Comparison of ENCODE assay signal across 10 cellular contexts in genomic region chr10:30682377-30683199, GRCh38. TPM values are rescaled to one million over a fixed set of nuclear protein-coding genes. Genes with fewer than 3 reads are reported as not detected.
DNase-seq lines count a peak whose midpoint lies in the region; ATAC-seq and TF ChIP-seq lines count a peak whose summit lies in the region.
"Not testable (repeated sequence)": the region's sequence is repeated elsewhere in the genome, so short reads cannot be mapped to it uniquely, and the experiment has no call there.
"Had no signal": no experiment of that assay in that cellular context is flagged by ENCODE, and none has a peak within 500 bp of the region (broad histone marks: within the 10 kb centered on the region; RNA-seq: fewer than 3 reads in every experiment).

No MANE protein-coding gene starts in this region.

- not testable (repeated sequence) for H3K4me1 Mint-ChIP-seq in Caco-2 (ENCODE audit: low read depth, unreplicated experiment)
- peaks cover 47% of the 10 kb centered on the region for H3K4me1 Mint-ChIP-seq in stimulated activated naive CD8-positive, alpha-beta T cell treated with anti-CD3 and anti-CD28 coated beads, Interleukin-15, amount 100 ng/mL, for 72 hours

- not testable (repeated sequence) for H3K4ac ChIP-seq in IMR-90 (ENCODE audit: low read depth, low read length)

- H3K4me3 Mint-ChIP-seq in Caco-2 (ENCODE audit: unreplicated experiment); stimulated activated naive CD8-positive, alpha-beta T cell treated with anti-CD3 and anti-CD28 coated beads, Interleukin-15, amount 100 ng/mL, for 72 hours: not testable (repeated sequence)

- H3K4me1 ChIP-seq in Caco-2: peaks cover 11% of the 10 kb centered on the region; the same call in 1 of the 2 replicates
- H3K4me1 ChIP-seq in IMR-90 (ENCODE audit: control insufficient read depth, insufficient read depth, low read length); skeletal muscle satellite cell (ENCODE audit: control insufficient read depth, insufficient read depth, low read length): not testable (repeated sequence)

- not testable (repeated sequence) for H3K23ac ChIP-seq in IMR-90 (ENCODE audit: low read depth, low read length)

- not testable (repeated sequence) for H3K36me3 Mint-ChIP-seq in Caco-2 (ENCODE audit: insufficient read depth, unreplicated experiment)

- not testable (repeated sequence) for H2BK120ac ChIP-seq in IMR-90 (ENCODE audit: low read depth, low read length)

- dilution Hi-C loops in IMR-90 (cut with HindIII; ENCODE audit: low sequenced_read_pairs, unreplicated experiment): not testable (repeated sequence)

- H3K27ac ChIP-seq in IMR-90 (ENCODE audit: insufficient read depth, low read length): not testable (repeated sequence)

- H2BK20ac ChIP-seq in IMR-90 (ENCODE audit: low read depth, low read length): not testable (repeated sequence)

- not testable (repeated sequence) for TF ChIP-seq CTCF in Caco-2 (IDR thresholded peaks at IDR 0.05; ENCODE audit: insufficient read depth in 1 of 2, low read depth in 1 of 2, low read length in 1 of 2, severe bottlenecking in 1 of 2, unreplicated experiment in 1 of 2); IMR-90 (conservative IDR thresholded peaks at IDR 0.05; ENCODE audit: low read depth, low read length)

- H3K27me3 ChIP-seq in Caco-2 (replicated peaks; ENCODE audit: control insufficient read depth, insufficient read depth, low read length); skeletal muscle satellite cell (ENCODE audit: control insufficient read depth, insufficient read depth, low read length): not testable (repeated sequence)
- peaks cover 13% of the 10 kb centered on the region for H3K27me3 ChIP-seq in IMR-90 (ENCODE audit: control insufficient read depth, insufficient read depth, low read length)

- peaks cover 11% of the 10 kb centered on the region for H3K9me3 ChIP-seq in Caco-2
- H3K9me3 ChIP-seq in IMR-90 (ENCODE audit: control insufficient read depth, insufficient read depth, low read length); skeletal muscle satellite cell (replicated peaks; ENCODE audit: low read length): not testable (repeated sequence)

- DNase-seq in Caco-2 (peak; percentile 66 to 69), IMR-90 (peak; percentile 96), T-helper 22 cell (ENCODE audit: low read depth) (peak; percentile 47), activated T-cell treated with anti-CD3 and anti-CD28 coated beads for 48 hours (ENCODE audit: low read depth) (peak; percentile 73), brain pericyte (ENCODE audit: low read depth, low spot score) (peak; percentile 33), glomerular visceral epithelial cell (ENCODE audit: extremely low spot score) (peak; percentile 89)
- peak; percentile 52 to 79 for DNase-seq in stimulated activated naive CD8-positive, alpha-beta T cell treated with anti-CD3 and anti-CD28 coated beads, Interleukin-15, amount 100 ng/mL, for 72 hours

- H4K5ac ChIP-seq in IMR-90 (ENCODE audit: low read depth, low read length): not testable (repeated sequence)

- H3K14ac ChIP-seq in IMR-90 (replicated peaks; ENCODE audit: low read depth, low read length): not testable (repeated sequence)

- H3K27me3 Mint-ChIP-seq in Caco-2 (ENCODE audit: insufficient read depth, unreplicated experiment): peaks cover 17% of the 10 kb centered on the region
- peaks cover 54% of the 10 kb centered on the region for H3K27me3 Mint-ChIP-seq in stimulated activated naive CD8-positive, alpha-beta T cell treated with anti-CD3 and anti-CD28 coated beads, Interleukin-15, amount 100 ng/mL, for 72 hours

- H3K36me3 ChIP-seq in Caco-2 (ENCODE audit: control insufficient read depth, insufficient read depth, low read length); IMR-90 (ENCODE audit: control insufficient read depth, insufficient read depth, low read length); skeletal muscle satellite cell (ENCODE audit: insufficient read depth, low read length): not testable (repeated sequence)

- in situ Hi-C loops in IMR-90 (cut with MboI; ENCODE audit: low sequenced_read_pairs): not testable (repeated sequence)

- WGBS in IMR-90 (ENCODE audit: extremely low coverage in 2 of 2, insufficient read length in 1 of 2), 2 experiments: no CpG with 5 or more reads among the region's 9 CpGs

- not testable (repeated sequence) for TF ChIP-seq RAD21 in IMR-90 (IDR thresholded peaks at IDR 0.05; ENCODE audit: low read length)

- not testable (repeated sequence) for H3K79me1 ChIP-seq in IMR-90 (ENCODE audit: low read depth in 1 of 2, low read length in 2 of 2)

- ATAC-seq in IMR-90 (ENCODE audit: low read depth): peak; percentile 96
- ATAC-seq in stimulated activated naive CD8-positive, alpha-beta T cell treated with anti-CD3 and anti-CD28 coated beads, Interleukin-15, amount 100 ng/mL, for 72 hours: peak; percentile 94

- not testable (repeated sequence) for H3K9me1 ChIP-seq in IMR-90 (ENCODE audit: insufficient read depth, low read length)

- POLR2A ChIA-PET in Caco-2 (lab: Charles Lee); IMR-90 (lab: Charles Lee; ENCODE audit: unreplicated experiment): not testable (repeated sequence)

- BruUV-seq in Caco-2 (replicated peaks; lab: Mats Ljungman, UMichigan); IMR-90 (replicated peaks; lab: Mats Ljungman, UMichigan): not testable (repeated sequence)

- H2BK5ac ChIP-seq in IMR-90 (ENCODE audit: low read depth, low read length, poor library complexity, severe bottlenecking): not testable (repeated sequence)

- CTCF ChIA-PET in Caco-2 (lab: Charles Lee): not testable (repeated sequence)
- CTCF ChIA-PET in IMR-90 (lab: Yijun Ruan, JAX): interaction anchor here (1.4 to 2.1 kb wide), 2 partner anchors 11 to 27 kb away, joined by 3 to 9 read pairs; no protein-coding TSS in a partner anchor

- not testable (repeated sequence) for H3K4me3 ChIP-seq in Caco-2 (ENCODE audit: low read depth, low read length); IMR-90 (ENCODE audit: insufficient read depth, low read depth, low read length); skeletal muscle satellite cell (ENCODE audit: low read length)

- not testable (repeated sequence) for H2AK9ac ChIP-seq in IMR-90 (replicated peaks; ENCODE audit: low read depth, low read length, poor library complexity)

- not testable (repeated sequence) for H2BK15ac ChIP-seq in IMR-90 (ENCODE audit: low read depth, low read length)

- H3K9me3 Mint-ChIP-seq in Caco-2 (ENCODE audit: unreplicated experiment): peaks cover 14% of the 10 kb centered on the region
- H3K9me3 Mint-ChIP-seq in stimulated activated naive CD8-positive, alpha-beta T cell treated with anti-CD3 and anti-CD28 coated beads, Interleukin-15, amount 100 ng/mL, for 72 hours: peaks cover 0 to 17% of the 10 kb centered on the region in 2 donors

- not testable (repeated sequence) for H4K8ac ChIP-seq in IMR-90 (ENCODE audit: low read depth in 2 of 2, low read length in 2 of 2)

- not testable (repeated sequence) for H3K56ac ChIP-seq in IMR-90 (ENCODE audit: extremely low read depth, insufficient read depth, low read length)

- H3K4me2 ChIP-seq in IMR-90 (ENCODE audit: low read depth, low read length): not testable (repeated sequence)
- peak overlapping the region; percentile 23 for H3K4me2 ChIP-seq in skeletal muscle satellite cell (ENCODE audit: low read length)

- H4K91ac ChIP-seq in IMR-90 (ENCODE audit: insufficient read depth, low read depth, low read length): not testable (repeated sequence)

- H3K18ac ChIP-seq in IMR-90 (ENCODE audit: low read depth, low read length): not testable (repeated sequence)

- intact Hi-C loops in Caco-2 (cut with micrococcal nuclease; ENCODE audit: unreplicated experiment); IMR-90 (cut with micrococcal nuclease): not testable (repeated sequence)

- H3K9ac ChIP-seq in IMR-90 (ENCODE audit: low read depth, low read length); skeletal muscle satellite cell (ENCODE audit: low read depth, low read length): not testable (repeated sequence)

- H4K20me1 ChIP-seq in IMR-90 (ENCODE audit: insufficient read depth, low read length): not testable (repeated sequence)

- not testable (repeated sequence) for TF ChIP-seq POLR2A in IMR-90 (IDR thresholded peaks at IDR 0.05; ENCODE audit: low read depth, low read length)

- H3K27ac Mint-ChIP-seq in Caco-2 (ENCODE audit: unreplicated experiment); stimulated activated naive CD8-positive, alpha-beta T cell treated with anti-CD3 and anti-CD28 coated beads, Interleukin-15, amount 100 ng/mL, for 72 hours: not testable (repeated sequence)

- H2AK5ac ChIP-seq in IMR-90 (ENCODE audit: low read depth, low read length): not testable (repeated sequence)

- not testable (repeated sequence) for H2AFZ ChIP-seq in IMR-90 (replicated peaks; ENCODE audit: low read length, poor library complexity)

TF ChIP-seq in IMR-90, 13 proteins besides CTCF, POLR2A, EP300 and RAD21:
- TF ChIP-seq MAZ (IDR thresholded peaks at IDR 0.05; ENCODE audit: borderline replicate concordance, low read depth, low read length) (peak; percentile 25; the same call in 1 of the 2 replicates), FOS (IDR thresholded peaks at IDR 0.05; ENCODE audit: low read depth, low read length) (peak; percentile 97), RCOR1 (IDR thresholded peaks at IDR 0.05; ENCODE audit: insufficient replicate concordance, low read length) (peak; percentile 38), BHLHE40 (IDR thresholded peaks at IDR 0.05; ENCODE audit: low read depth, low read length) (peak; percentile 65)

RNA-seq across cellular contexts. Expression of gene LYZL2, which starts 53.0 kb away (rescaled TPM):
- not detected in 2 replicates for total RNA-seq in Caco-2 (2022)
- total RNA-seq in IMR-90 (2012; rRNA removed): not detected in 2 replicates
- not detected in 2 replicates for polyA plus RNA-seq in IMR-90 (2012; rRNA removed)
- polyA plus RNA-seq in IMR-90 (2012; cell fraction: cytosol; rRNA removed): not detected in 2 replicates
- polyA plus RNA-seq in IMR-90 (2012; cell fraction: nucleus; rRNA removed; ENCODE audit: low replicate concordance): not detected in 2 replicates
- not detected in 2 replicates for total RNA-seq in skeletal muscle satellite cell (2012; rRNA removed)
- total RNA-seq: lower lobe of right lung had no signal
- polyA plus RNA-seq: thymus had no signal

Comparison
In these comparisons a context has a peak if more than half of its experiments do, and no peak if none do; other contexts are left out.
1. DNase-seq: peak in every context shown above with its lines; median percentile 96 in IMR-90; 89 in glomerular visceral epithelial cell; 73 in activated T-cell treated with anti-CD3 and anti-CD28 coated beads for 48 hours; 68 in Caco-2; 66 in stimulated activated naive CD8-positive, alpha-beta T cell treated with anti-CD3 and anti-CD28 coated beads, Interleukin-15, amount 100 ng/mL, for 72 hours; 47 in T-helper 22 cell; 33 in brain pericyte.